ENCODE assay signal across 1 cellular context in the genomic region with DNA sequence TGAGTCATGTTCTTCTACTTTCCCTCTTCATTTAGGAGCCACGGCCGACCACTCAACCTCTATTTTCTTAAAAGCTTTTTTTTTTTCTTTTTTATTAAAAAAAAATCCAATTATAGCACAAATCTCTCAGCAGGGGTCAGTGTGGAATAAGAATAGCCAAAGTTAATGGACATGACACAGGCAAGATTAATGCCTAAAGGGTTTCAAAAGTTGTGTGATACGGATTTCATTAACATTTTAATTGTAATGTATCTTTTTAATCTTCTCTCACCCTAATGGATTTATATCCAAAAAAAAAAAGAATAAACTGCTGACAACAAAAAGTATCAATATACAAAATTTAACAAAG.
A peak's percentile ranks its signal among the peaks of the same experiment; 100 is the strongest.
TF ChIP-seq lines count a peak whose summit lies in the region.

No MANE protein-coding gene starts in this region.

TF ChIP-seq in GM12878, 131 proteins besides CTCF, POLR2A, EP300 and RAD21:
- peak; percentile 89 for TF ChIP-seq ZNF384 (IDR thresholded peaks at IDR 0.05; ENCODE audit: borderline replicate concordance, low read depth, low read length)
- TF ChIP-seq, protein P1, sequence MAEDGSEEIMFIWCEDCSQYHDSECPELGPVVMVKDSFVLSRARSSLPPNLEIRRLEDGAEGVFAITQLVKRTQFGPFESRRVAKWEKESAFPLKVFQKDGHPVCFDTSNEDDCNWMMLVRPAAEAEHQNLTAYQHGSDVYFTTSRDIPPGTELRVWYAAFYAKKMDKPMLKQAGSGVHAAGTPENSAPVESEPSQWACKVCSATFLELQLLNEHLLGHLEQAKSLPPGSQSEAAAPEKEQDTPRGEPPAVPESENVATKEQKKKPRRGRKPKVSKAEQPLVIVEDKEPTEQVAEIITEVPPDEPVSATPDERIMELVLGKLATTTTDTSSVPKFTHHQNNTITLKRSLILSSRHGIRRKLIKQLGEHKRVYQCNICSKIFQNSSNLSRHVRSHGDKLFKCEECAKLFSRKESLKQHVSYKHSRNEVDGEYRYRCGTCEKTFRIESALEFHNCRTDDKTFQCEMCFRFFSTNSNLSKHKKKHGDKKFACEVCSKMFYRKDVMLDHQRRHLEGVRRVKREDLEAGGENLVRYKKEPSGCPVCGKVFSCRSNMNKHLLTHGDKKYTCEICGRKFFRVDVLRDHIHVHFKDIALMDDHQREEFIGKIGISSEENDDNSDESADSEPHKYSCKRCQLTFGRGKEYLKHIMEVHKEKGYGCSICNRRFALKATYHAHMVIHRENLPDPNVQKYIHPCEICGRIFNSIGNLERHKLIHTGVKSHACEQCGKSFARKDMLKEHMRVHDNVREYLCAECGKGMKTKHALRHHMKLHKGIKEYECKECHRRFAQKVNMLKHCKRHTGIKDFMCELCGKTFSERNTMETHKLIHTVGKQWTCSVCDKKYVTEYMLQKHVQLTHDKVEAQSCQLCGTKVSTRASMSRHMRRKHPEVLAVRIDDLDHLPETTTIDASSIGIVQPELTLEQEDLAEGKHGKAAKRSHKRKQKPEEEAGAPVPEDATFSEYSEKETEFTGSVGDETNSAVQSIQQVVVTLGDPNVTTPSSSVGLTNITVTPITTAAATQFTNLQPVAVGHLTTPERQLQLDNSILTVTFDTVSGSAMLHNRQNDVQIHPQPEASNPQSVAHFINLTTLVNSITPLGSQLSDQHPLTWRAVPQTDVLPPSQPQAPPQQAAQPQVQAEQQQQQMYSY (CRISPR knock-in tag; IDR thresholded peaks at IDR 0.05), result no peak
- no peak for TF ChIP-seq EED (IDR thresholded peaks at IDR 0.05; ENCODE audit: low read depth)
- TF ChIP-seq SMC3 (IDR thresholded peaks at IDR 0.05; ENCODE audit: borderline replicate concordance, low read length), result peak; percentile 73; the same call in 1 of the 2 replicates
- TF ChIP-seq LARP7 (IDR thresholded peaks at IDR 0.05), result no peak
- no peak for TF ChIP-seq RFX5 (IDR thresholded peaks at IDR 0.05; ENCODE audit: low read depth, low read length)
- TF ChIP-seq SREBF2 (IDR thresholded peaks at IDR 0.05; ENCODE audit: low read length), result no peak
- TF ChIP-seq RBBP5 (conservative IDR thresholded peaks at IDR 0.05), result no peak
- TF ChIP-seq, protein P2, sequence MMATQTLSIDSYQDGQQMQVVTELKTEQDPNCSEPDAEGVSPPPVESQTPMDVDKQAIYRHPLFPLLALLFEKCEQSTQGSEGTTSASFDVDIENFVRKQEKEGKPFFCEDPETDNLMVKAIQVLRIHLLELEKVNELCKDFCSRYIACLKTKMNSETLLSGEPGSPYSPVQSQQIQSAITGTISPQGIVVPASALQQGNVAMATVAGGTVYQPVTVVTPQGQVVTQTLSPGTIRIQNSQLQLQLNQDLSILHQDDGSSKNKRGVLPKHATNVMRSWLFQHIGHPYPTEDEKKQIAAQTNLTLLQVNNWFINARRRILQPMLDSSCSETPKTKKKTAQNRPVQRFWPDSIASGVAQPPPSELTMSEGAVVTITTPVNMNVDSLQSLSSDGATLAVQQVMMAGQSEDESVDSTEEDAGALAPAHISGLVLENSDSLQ (IDR thresholded peaks at IDR 0.05), result peak; percentile 61
- no peak for TF ChIP-seq NR2C2 (IDR thresholded peaks at IDR 0.05; ENCODE audit: borderline replicate concordance, control insufficient read depth, insufficient read length, low read depth)
- TF ChIP-seq, protein P3, sequence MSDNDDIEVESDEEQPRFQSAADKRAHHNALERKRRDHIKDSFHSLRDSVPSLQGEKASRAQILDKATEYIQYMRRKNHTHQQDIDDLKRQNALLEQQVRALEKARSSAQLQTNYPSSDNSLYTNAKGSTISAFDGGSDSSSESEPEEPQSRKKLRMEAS (IDR thresholded peaks at IDR 0.05; ENCODE audit: low read depth, low read length), result no peak
- TF ChIP-seq REST (IDR thresholded peaks at IDR 0.05; ENCODE audit: low read depth, low read length), result no peak
- TF ChIP-seq CHD1 (IDR thresholded peaks at IDR 0.05; ENCODE audit: low read depth, low read length), result no peak
- TF ChIP-seq, protein P4, sequence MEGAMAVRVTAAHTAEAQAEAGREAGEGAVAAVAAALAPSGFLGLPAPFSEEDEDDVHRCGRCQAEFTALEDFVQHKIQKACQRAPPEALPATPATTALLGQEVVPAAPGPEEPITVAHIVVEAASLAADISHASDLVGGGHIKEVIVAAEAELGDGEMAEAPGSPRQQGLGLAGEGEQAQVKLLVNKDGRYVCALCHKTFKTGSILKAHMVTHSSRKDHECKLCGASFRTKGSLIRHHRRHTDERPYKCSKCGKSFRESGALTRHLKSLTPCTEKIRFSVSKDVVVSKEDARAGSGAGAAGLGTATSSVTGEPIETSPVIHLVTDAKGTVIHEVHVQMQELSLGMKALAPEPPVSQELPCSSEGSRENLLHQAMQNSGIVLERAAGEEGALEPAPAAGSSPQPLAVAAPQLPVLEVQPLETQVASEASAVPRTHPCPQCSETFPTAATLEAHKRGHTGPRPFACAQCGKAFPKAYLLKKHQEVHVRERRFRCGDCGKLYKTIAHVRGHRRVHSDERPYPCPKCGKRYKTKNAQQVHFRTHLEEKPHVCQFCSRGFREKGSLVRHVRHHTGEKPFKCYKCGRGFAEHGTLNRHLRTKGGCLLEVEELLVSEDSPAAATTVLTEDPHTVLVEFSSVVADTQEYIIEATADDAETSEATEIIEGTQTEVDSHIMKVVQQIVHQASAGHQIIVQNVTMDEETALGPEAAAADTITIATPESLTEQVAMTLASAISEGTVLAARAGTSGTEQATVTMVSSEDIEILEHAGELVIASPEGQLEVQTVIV (IDR thresholded peaks at IDR 0.05; ENCODE audit: borderline replicate concordance, partially characterized antibody), result no peak
- no peak for TF ChIP-seq SMAD1 (IDR thresholded peaks at IDR 0.05; ENCODE audit: low read depth, partially characterized antibody)
- no peak for TF ChIP-seq TCF3 (IDR thresholded peaks at IDR 0.05; ENCODE audit: borderline replicate concordance, insufficient read depth, low read depth, low read length)
- no peak for TF ChIP-seq KAT2A (conservative IDR thresholded peaks at IDR 0.05; ENCODE audit: control insufficient read depth, low read depth, low read length)
- TF ChIP-seq STAT3 (IDR thresholded peaks at IDR 0.05; ENCODE audit: low read depth, low read length), result no peak
- TF ChIP-seq IKZF2 (IDR thresholded peaks at IDR 0.05), result no peak
- TF ChIP-seq HCFC1 (IDR thresholded peaks at IDR 0.05; ENCODE audit: low read length), result no peak
- TF ChIP-seq, protein P5, sequence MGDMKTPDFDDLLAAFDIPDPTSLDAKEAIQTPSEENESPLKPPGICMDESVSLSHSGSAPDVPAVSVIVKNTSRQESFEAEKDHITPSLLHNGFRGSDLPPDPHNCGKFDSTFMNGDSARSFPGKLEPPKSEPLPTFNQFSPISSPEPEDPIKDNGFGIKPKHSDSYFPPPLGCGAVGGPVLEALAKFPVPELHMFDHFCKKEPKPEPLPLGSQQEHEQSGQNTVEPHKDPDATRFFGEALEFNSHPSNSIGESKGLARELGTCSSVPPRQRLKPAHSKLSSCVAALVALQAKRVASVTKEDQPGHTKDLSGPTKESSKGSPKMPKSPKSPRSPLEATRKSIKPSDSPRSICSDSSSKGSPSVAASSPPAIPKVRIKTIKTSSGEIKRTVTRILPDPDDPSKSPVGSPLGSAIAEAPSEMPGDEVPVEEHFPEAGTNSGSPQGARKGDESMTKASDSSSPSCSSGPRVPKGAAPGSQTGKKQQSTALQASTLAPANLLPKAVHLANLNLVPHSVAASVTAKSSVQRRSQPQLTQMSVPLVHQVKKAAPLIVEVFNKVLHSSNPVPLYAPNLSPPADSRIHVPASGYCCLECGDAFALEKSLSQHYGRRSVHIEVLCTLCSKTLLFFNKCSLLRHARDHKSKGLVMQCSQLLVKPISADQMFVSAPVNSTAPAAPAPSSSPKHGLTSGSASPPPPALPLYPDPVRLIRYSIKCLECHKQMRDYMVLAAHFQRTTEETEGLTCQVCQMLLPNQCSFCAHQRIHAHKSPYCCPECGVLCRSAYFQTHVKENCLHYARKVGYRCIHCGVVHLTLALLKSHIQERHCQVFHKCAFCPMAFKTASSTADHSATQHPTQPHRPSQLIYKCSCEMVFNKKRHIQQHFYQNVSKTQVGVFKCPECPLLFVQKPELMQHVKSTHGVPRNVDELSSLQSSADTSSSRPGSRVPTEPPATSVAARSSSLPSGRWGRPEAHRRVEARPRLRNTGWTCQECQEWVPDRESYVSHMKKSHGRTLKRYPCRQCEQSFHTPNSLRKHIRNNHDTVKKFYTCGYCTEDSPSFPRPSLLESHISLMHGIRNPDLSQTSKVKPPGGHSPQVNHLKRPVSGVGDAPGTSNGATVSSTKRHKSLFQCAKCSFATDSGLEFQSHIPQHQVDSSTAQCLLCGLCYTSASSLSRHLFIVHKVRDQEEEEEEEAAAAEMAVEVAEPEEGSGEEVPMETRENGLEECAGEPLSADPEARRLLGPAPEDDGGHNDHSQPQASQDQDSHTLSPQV (IDR thresholded peaks at IDR 0.05), result peak; percentile 23; the same call in 1 of the 2 replicates
- no peak for TF ChIP-seq GABPA (IDR thresholded peaks at IDR 0.05; ENCODE audit: low read depth)
